ENCODE assay signal across 30 cellular contexts in genomic region chr7:91109200-91109599, GRCh38.
"Had no signal": no experiment of that assay in that cellular context is flagged by ENCODE, and none has a peak within 500 bp of the region (broad histone marks: within the 10 kb centered on the region; RNA-seq: fewer than 3 reads in every experiment).

No MANE protein-coding gene starts in this region.

- H3K79me2 ChIP-seq: parathyroid adenoma had no signal

- H3K9ac ChIP-seq: neural progenitor cell, parathyroid adenoma had no signal

- H3K4me1 ChIP-seq: neural progenitor cell, parathyroid adenoma, psoas muscle, spleen, stomach, thyroid gland, tibial nerve, upper lobe of left lung, vagina had no signal

- H3K27ac ChIP-seq: neural progenitor cell, ovary, parathyroid adenoma, psoas muscle, skin epidermis, spleen, stomach, thoracic aorta, thyroid gland, tibial nerve, upper lobe of left lung, vagina had no signal

- H3K4me2 ChIP-seq: neural progenitor cell had no signal

- H3K9me3 ChIP-seq: ovary, psoas muscle, spleen, stomach, thoracic aorta, thyroid gland, tibial nerve, upper lobe of left lung, vagina had no signal

- H3K9me3 Mint-ChIP-seq: stimulated activated memory B cell treated with anti-CD40 and anti-IgM and Interleukin-4, amounts not matched to agents 10 μg/mL and 1 μg/mL and 100 μg/mL, for 72 hours; stimulated activated naive CD8-positive, alpha-beta T cell treated with anti-CD3 and anti-CD28 coated beads, Interleukin-15, Interleukin-2, amounts not matched to agents 100 ng/mL and 50 ng/mL, for 24 hours had no signal

- DNase-seq: natural killer cell; occipital lobe; ovary; posterior cingulate gyrus; psoas muscle; right cardiac atrium; spleen; stimulated activated CD4-positive, alpha-beta T cell treated with anti-CD3 and anti-CD28 coated beads, Interleukin-12 subunit alpha, Interleukin-12 subunit beta, amount 100 ng/mL, for 4 hours; stimulated activated CD4-positive, alpha-beta T cell treated with anti-CD3 and anti-CD28 coated beads, Interleukin-1b, Interleukin-23, amount 100 ng/mL, for 48 hours; stimulated activated CD4-positive, alpha-beta T cell treated with anti-CD3 and anti-CD28 coated beads, Interleukin-4, amount 100 ng/mL, for 1 hour; stimulated activated CD4-positive, alpha-beta T cell treated with anti-CD3 and anti-CD28 coated beads, Interleukin-4, amount 100 ng/mL, for 4 hours; stimulated activated CD8-positive, alpha-beta memory T cell treated with anti-CD3 and anti-CD28 coated beads, Interleukin-4, amount 100 ng/mL, for 48 hours; stimulated activated naive CD4-positive, alpha-beta T cell treated with Interleukin-2 at 50 U/mL for 16 hours; stomach; thyroid gland; trophoblast cell; upper lobe of left lung had no signal

- FAIRE-seq: urothelium cell line had no signal

- H3K4me3 Mint-ChIP-seq: natural killer cell; nephron; neural progenitor cell; stimulated activated memory B cell treated with anti-CD40 and anti-IgM and Interleukin-4, amounts not matched to agents 10 μg/mL and 1 μg/mL and 100 μg/mL, for 72 hours; stimulated activated naive CD8-positive, alpha-beta T cell treated with anti-CD3 and anti-CD28 coated beads, Interleukin-15, Interleukin-2, amounts not matched to agents 100 ng/mL and 50 ng/mL, for 24 hours had no signal

- H3K36me3 ChIP-seq: neural progenitor cell, ovary, thoracic aorta, thyroid gland, vagina had no signal

- H3K4me3 ChIP-seq: neural progenitor cell, ovary, psoas muscle, skin epidermis, smooth muscle cell, spleen, stomach, thoracic aorta, thyroid gland, tibial nerve, upper lobe of left lung, vagina had no signal

- H3K27me3 ChIP-seq: neural progenitor cell, ovary, spleen, stomach, thyroid gland, tibial nerve, upper lobe of left lung, vagina had no signal

- H2AFZ ChIP-seq: neural progenitor cell, parathyroid adenoma had no signal

- H3K4me1 Mint-ChIP-seq: natural killer cell had no signal

- ATAC-seq: natural killer cell; psoas muscle; right cardiac atrium; sciatic nerve; stimulated activated memory B cell treated with anti-CD40 and anti-IgM and Interleukin-4, amounts not matched to agents 10 μg/mL and 1 μg/mL and 100 μg/mL, for 72 hours had no signal

- H3K27ac Mint-ChIP-seq: natural killer cell; neural progenitor cell; progenitor cell of endocrine pancreas; stimulated activated memory B cell treated with anti-CD40 and anti-IgM and Interleukin-4, amounts not matched to agents 10 μg/mL and 1 μg/mL and 100 μg/mL, for 72 hours; stimulated activated naive CD8-positive, alpha-beta T cell treated with anti-CD3 and anti-CD28 coated beads, Interleukin-15, Interleukin-2, amounts not matched to agents 100 ng/mL and 50 ng/mL, for 24 hours had no signal

- H3K27me3 Mint-ChIP-seq: progenitor cell of endocrine pancreas; stimulated activated memory B cell treated with anti-CD40 and anti-IgM and Interleukin-4, amounts not matched to agents 10 μg/mL and 1 μg/mL and 100 μg/mL, for 72 hours; stimulated activated naive CD8-positive, alpha-beta T cell treated with anti-CD3 and anti-CD28 coated beads, Interleukin-15, Interleukin-2, amounts not matched to agents 100 ng/mL and 50 ng/mL, for 24 hours had no signal

- H3K36me3 Mint-ChIP-seq: natural killer cell had no signal
